Comparison of ENCODE assay signal across 8 cellular contexts in genomic region chr7:64947252-64948000, GRCh38. TPM values are rescaled to one million over a fixed set of nuclear protein-coding genes. Genes with fewer than 3 reads are reported as not detected.
DNase-seq lines count a peak whose midpoint lies in the region; ATAC-seq, FAIRE-seq and TF ChIP-seq lines count a peak whose summit lies in the region.

No MANE protein-coding gene starts in this region.

- no peak overlapping the region for H3K9ac ChIP-seq in smooth muscle cell (ENCODE audit: low read depth)

- no peak for TF ChIP-seq RAD21 in Ishikawa (IDR thresholded peaks at IDR 0.05; ENCODE audit: low read depth)

- peaks cover 7% of the 10 kb centered on the region for H3K4me1 ChIP-seq in smooth muscle cell (ENCODE audit: low read depth)

- FAIRE-seq in bronchial epithelial cell (lab: Jason Lieb, UNC), result no peak

- 11% methylated on average over 50 of the region's 59 CpGs for WGBS in smooth muscle cell (ENCODE audit: low lambda C conversion rate)

- TF ChIP-seq EP300 in Ishikawa (IDR thresholded peaks at IDR 0.05; ENCODE audit: borderline replicate concordance), result no peak

- no peaks in the 10 kb centered on the region for H3K79me2 ChIP-seq in smooth muscle cell (ENCODE audit: low read depth)

- no peak for TF ChIP-seq CTCF in bronchial epithelial cell (IDR thresholded peaks at IDR 0.05; ENCODE audit: insufficient read depth, low read length, severe bottlenecking)
- TF ChIP-seq CTCF in kidney epithelial cell (IDR thresholded peaks at IDR 0.05; ENCODE audit: insufficient read depth, low read length, poor library complexity, severe bottlenecking), result no peak
- no peak for TF ChIP-seq CTCF in smooth muscle cell (IDR thresholded peaks at IDR 0.05; ENCODE audit: borderline replicate concordance, insufficient read depth, poor library complexity, severe bottlenecking)

- in situ Hi-C loops in KBM-7 (cut with MboI; ENCODE audit: low pct_unique_long_range_greater_than_20kb, low sequenced_read_pairs), result no loop called here

- H4K20me1 ChIP-seq in smooth muscle cell (ENCODE audit: low read depth), result no peaks in the 10 kb centered on the region

- DNase-seq in bronchial epithelial cell (ENCODE audit: low read depth) (no peak), kidney epithelial cell (ENCODE audit: low read depth) (no peak), smooth muscle cell (lab: John Stamatoyannopoulos, UW; ENCODE audit: unreplicated experiment) (no peak), KBM-7 (no peak), LoVo (ENCODE audit: low spot score) (no peak)
- no peak for DNase-seq in stimulated activated CD4-positive, alpha-beta T cell treated with anti-CD3 and anti-CD28 coated beads, Interleukin-4, amount 100 ng/mL, for 1 hour

- peaks cover 4% of the 10 kb centered on the region for H3K27me3 ChIP-seq in bronchial epithelial cell (ENCODE audit: control insufficient read depth, insufficient read depth, low read length)
- peaks cover 21% of the 10 kb centered on the region for H3K27me3 ChIP-seq in kidney epithelial cell (ENCODE audit: control insufficient read depth, insufficient read depth, low read length)
- peaks cover 36% of the 10 kb centered on the region for H3K27me3 ChIP-seq in smooth muscle cell (ENCODE audit: low read depth)

- H2AFZ ChIP-seq in smooth muscle cell (ENCODE audit: low read depth), result no peak overlapping the region

- H3K4me3 ChIP-seq in bronchial epithelial cell (ENCODE audit: low read depth, low read length) (peak overlapping the region; percentile 39), kidney epithelial cell (ENCODE audit: low read depth, low read length) (peak overlapping the region; percentile 45), smooth muscle cell (peak overlapping the region; percentile 45)

- H3K27ac ChIP-seq in smooth muscle cell (ENCODE audit: low read depth), result no peak overlapping the region

- ATAC-seq in HG03457 (IDR thresholded peaks at IDR 0.05; ENCODE audit: unreplicated experiment), result no peak

- H3K36me3 ChIP-seq in bronchial epithelial cell (ENCODE audit: control insufficient read depth, insufficient read depth, low read length) (no peaks in the 10 kb centered on the region), kidney epithelial cell (ENCODE audit: control insufficient read depth, insufficient read depth, low read length) (no peaks in the 10 kb centered on the region), smooth muscle cell (ENCODE audit: low read depth) (no peaks in the 10 kb centered on the region)

- no peaks in the 10 kb centered on the region for H3K9me3 ChIP-seq in smooth muscle cell (replicated peaks; ENCODE audit: low read depth)

- H3K4me2 ChIP-seq in smooth muscle cell, result peak overlapping the region; percentile 85

- no peaks in the 10 kb centered on the region for H3F3A ChIP-seq in smooth muscle cell (ENCODE audit: low read depth)

TF ChIP-seq in Ishikawa, 13 proteins besides CTCF, POLR2A, EP300 and RAD21:
- peak; percentile 69; the same call in 1 of the 2 replicates for TF ChIP-seq ZBTB7A (IDR thresholded peaks at IDR 0.05; ENCODE audit: low read depth)
- no peak for TF ChIP-seq CEBPB (IDR thresholded peaks at IDR 0.05)
- no peak for TF ChIP-seq YY1 (IDR thresholded peaks at IDR 0.05; ENCODE audit: low read depth)
- no peak for TF ChIP-seq REST (IDR thresholded peaks at IDR 0.05; ENCODE audit: low read depth)
- no peak for TF ChIP-seq USF1 (IDR thresholded peaks at IDR 0.05)
- TF ChIP-seq EGR1 (IDR thresholded peaks at IDR 0.05), result peak; percentile 71
- TF ChIP-seq TCF12 (IDR thresholded peaks at IDR 0.05; ENCODE audit: low read depth), result no peak
- no peak for TF ChIP-seq NFIC (IDR thresholded peaks at IDR 0.05)
- no peak for TF ChIP-seq FOXM1 (IDR thresholded peaks at IDR 0.05; ENCODE audit: borderline replicate concordance, low read depth)
- no peak for TF ChIP-seq TAF1 (IDR thresholded peaks at IDR 0.05; ENCODE audit: low read depth)

RNA-seq across cellular contexts. Expression of gene ZNF117, which starts 43.4 kb away (rescaled TPM):
- 5.8 and 20.4 TPM in 2 replicates for total RNA-seq in bronchial epithelial cell
- total RNA-seq in kidney epithelial cell, result 6.4 TPM in 2 replicates
- 11.5 and 16.5 TPM in 2 replicates for total RNA-seq in smooth muscle cell
- polyA plus RNA-seq in smooth muscle cell, result 1.4 and 1.8 TPM in 2 replicates

RNA-seq across cellular contexts. Expression of gene ZNF273, which starts 44.4 kb away (rescaled TPM):
- total RNA-seq in bronchial epithelial cell (2.6 and 3.1 TPM in 2 replicates), kidney epithelial cell (3.8 and 5.3 TPM in 2 replicates), smooth muscle cell (4.4 and 5.7 TPM in 2 replicates)
- 2.0 and 2.2 TPM in 2 replicates for polyA plus RNA-seq in smooth muscle cell

RNA-seq across cellular contexts. Expression of gene ERV3-1, which starts 59.1 kb away (rescaled TPM):
- total RNA-seq in bronchial epithelial cell (7.4 and 33.5 TPM in 2 replicates), kidney epithelial cell (6.5 and 8.8 TPM in 2 replicates), smooth muscle cell (16.8 and 19.4 TPM in 2 replicates)
- polyA plus RNA-seq in smooth muscle cell, result 6.7 and 9.6 TPM in 2 replicates
